Comparison of ENCODE assay signal across 17 cellular contexts in genomic region chr21:36803051-36803709, GRCh38.
"Had no signal": no experiment of that assay in that cellular context is flagged by ENCODE, and none has a peak within 500 bp of the region (broad histone marks: within the 10 kb centered on the region; RNA-seq: fewer than 3 reads in every experiment).

No MANE protein-coding gene starts in this region.

- DNase-seq: activated CD4-positive, alpha-beta T cell treated with anti-CD3 and anti-CD28 coated beads, Interleukin-2, amount 10 ng/mL, durations not matched to agents 24 days and 14 days; activated CD8-positive, alpha-beta T cell treated with anti-CD3 and anti-CD28 coated beads for 36 hours; activated naive CD4-positive, alpha-beta T cell treated with anti-CD3 and anti-CD28 coated beads, Interleukin-2, amount 50 U/mL, for 16 hours; activated T-cell treated with anti-CD3 and anti-CD28 coated beads, Interleukin-2, amount 50 U/mL, for 24 hours; dermis blood vessel endothelial cell; effector memory CD8-positive, alpha-beta T cell; foreskin fibroblast; mesenchymal stem cell; nephron progenitor cell; psoas muscle; sigmoid colon; stimulated activated CD4-positive, alpha-beta T cell treated with anti-CD3 and anti-CD28 coated beads, Interleukin-4, amount 100 ng/mL, for 24 hours; stomach; upper lobe of right lung had no signal

- ATAC-seq: activated CD8-positive, alpha-beta T cell treated with anti-CD3 and anti-CD28 coated beads for 36 hours; effector memory CD8-positive, alpha-beta T cell; psoas muscle; stimulated activated effector memory CD8-positive, alpha-beta T cell treated with anti-CD3 and anti-CD28 coated beads, Interleukin-12 subunit alpha, Interleukin-12 subunit beta, amount 100 ng/mL, for 72 hours; upper lobe of right lung had no signal

- H3K27ac Mint-ChIP-seq: activated CD4-positive, alpha-beta T cell treated with anti-CD3 and anti-CD28 coated beads, Interleukin-2, amount 10 ng/mL, durations not matched to agents 24 days and 14 days; activated CD8-positive, alpha-beta T cell treated with anti-CD3 and anti-CD28 coated beads for 36 hours; activated T-cell treated with anti-CD3 and anti-CD28 coated beads, Interleukin-2, amount 50 U/mL, for 24 hours; stimulated activated effector memory CD8-positive, alpha-beta T cell treated with anti-CD3 and anti-CD28 coated beads, Interleukin-12 subunit alpha, Interleukin-12 subunit beta, amount 100 ng/mL, for 72 hours; T-helper 1 cell treated with Interleukin-12 subunit alpha and Interleukin-12 subunit beta and Interleukin-4 antibody, amounts not matched to agents 30 μg/mL and 1 μg/mL, for 36 hours had no signal

- H3K4me1 Mint-ChIP-seq: activated CD4-positive, alpha-beta T cell treated with anti-CD3 and anti-CD28 coated beads, Interleukin-2, amount 10 ng/mL, durations not matched to agents 24 days and 14 days had no signal

- H3K4me3 Mint-ChIP-seq: activated CD4-positive, alpha-beta T cell treated with anti-CD3 and anti-CD28 coated beads, Interleukin-2, amount 10 ng/mL, durations not matched to agents 24 days and 14 days; activated CD8-positive, alpha-beta T cell treated with anti-CD3 and anti-CD28 coated beads for 36 hours; activated T-cell treated with anti-CD3 and anti-CD28 coated beads, Interleukin-2, amount 50 U/mL, for 24 hours; effector memory CD8-positive, alpha-beta T cell; stimulated activated effector memory CD8-positive, alpha-beta T cell treated with anti-CD3 and anti-CD28 coated beads, Interleukin-12 subunit alpha, Interleukin-12 subunit beta, amount 100 ng/mL, for 72 hours; T-helper 1 cell treated with Interleukin-12 subunit alpha and Interleukin-12 subunit beta and Interleukin-4 antibody, amounts not matched to agents 30 μg/mL and 1 μg/mL, for 36 hours had no signal

- H3K27me3 Mint-ChIP-seq: activated CD4-positive, alpha-beta T cell treated with anti-CD3 and anti-CD28 coated beads, Interleukin-2, amount 10 ng/mL, durations not matched to agents 24 days and 14 days; activated CD8-positive, alpha-beta T cell treated with anti-CD3 and anti-CD28 coated beads for 36 hours; activated T-cell treated with anti-CD3 and anti-CD28 coated beads, Interleukin-2, amount 50 U/mL, for 24 hours; effector memory CD8-positive, alpha-beta T cell had no signal

- H3K27ac ChIP-seq: psoas muscle, sigmoid colon, stomach, thoracic aorta, upper lobe of right lung had no signal
